ENCODE assay signal across 16 cellular contexts in genomic region chr3:63364495-63364894, GRCh38.
DNase-seq lines count a peak whose midpoint lies in the region; ATAC-seq and TF ChIP-seq lines count a peak whose summit lies in the region.
"Had no signal": no experiment of that assay in that cellular context is flagged by ENCODE, and none has a peak within 500 bp of the region (broad histone marks: within the 10 kb centered on the region; RNA-seq: fewer than 3 reads in every experiment).

No MANE protein-coding gene starts in this region.

- DNase-seq in HCEC 1CT, result peak; percentile 68
- peak; percentile 71 for DNase-seq in RPMI7951 (ENCODE audit: low read depth)
- DNase-seq in epithelial cell of proximal tubule (ENCODE audit: low read depth), result peak; percentile 18
- peak; percentile 42 for DNase-seq in neural progenitor cell (ENCODE audit: low spot score)
- DNase-seq in germinal center (ENCODE audit: low spot score), result no peak
- no peak for DNase-seq in NCI-H69 (lab: John Stamatoyannopoulos, UW)
- DNase-seq: NCI-H1105; NCI-H510A; posterior cingulate gyrus; stimulated activated CD4-positive, alpha-beta T cell treated with anti-CD3 and anti-CD28 coated beads, Interleukin-4, amount 100 ng/mL, for 4 hours; stomach had no signal

- no peak overlapping the region for H3K4me3 ChIP-seq in epithelial cell of proximal tubule (ENCODE audit: low read depth, low read length)
- H3K4me3 ChIP-seq in neural progenitor cell, result no peak overlapping the region
- H3K4me3 ChIP-seq: lung, stomach had no signal

- H3K27me3 Mint-ChIP-seq in neural progenitor cell (ENCODE audit: insufficient read depth, low read depth), result peaks cover 4% of the 10 kb centered on the region
- H3K27me3 Mint-ChIP-seq: central memory CD8-positive, alpha-beta T cell had no signal

- H3K9ac ChIP-seq in neural progenitor cell, result no peak overlapping the region

- ATAC-seq in GM18519 (IDR thresholded peaks at IDR 0.05; ENCODE audit: low FRiP score, unreplicated experiment), result no peak
- no peak for ATAC-seq in HG02588 (IDR thresholded peaks at IDR 0.05; ENCODE audit: unreplicated experiment)
- ATAC-seq: activated CD4-positive, CD25-positive, alpha-beta regulatory T cell treated with anti-CD3 and anti-CD28 coated beads, Interleukin-2, amount 50 U/mL, for 24 hours had no signal

- H3F3A ChIP-seq in neural progenitor cell (ENCODE audit: low read depth), result no peaks in the 10 kb centered on the region

- H3K4me3 Mint-ChIP-seq in neural progenitor cell, result no peak overlapping the region
- H3K4me3 Mint-ChIP-seq: central memory CD8-positive, alpha-beta T cell had no signal

- no peaks in the 10 kb centered on the region for H3K79me2 ChIP-seq in neural progenitor cell (ENCODE audit: low read depth)

- H3K4me1 Mint-ChIP-seq in neural progenitor cell, result peaks cover 10% of the 10 kb centered on the region
- H3K4me1 Mint-ChIP-seq: central memory CD8-positive, alpha-beta T cell had no signal

- no peak overlapping the region for H3K27ac Mint-ChIP-seq in neural progenitor cell

- H3K36me3 Mint-ChIP-seq in neural progenitor cell, result no peaks in the 10 kb centered on the region

- peaks cover 6% of the 10 kb centered on the region for H3K4me1 ChIP-seq in neural progenitor cell
- H3K4me1 ChIP-seq: stomach had no signal

- no peaks in the 10 kb centered on the region for H3K27me3 ChIP-seq in neural progenitor cell
- H3K27me3 ChIP-seq: stomach had no signal

- H4K20me1 ChIP-seq in neural progenitor cell (ENCODE audit: low read depth), result no peaks in the 10 kb centered on the region

- no peak overlapping the region for H2AFZ ChIP-seq in neural progenitor cell (replicated peaks)

- TF ChIP-seq CTCF in epithelial cell of proximal tubule (conservative IDR thresholded peaks at IDR 0.05; ENCODE audit: low read depth, low read length), result no peak
- no peak for TF ChIP-seq CTCF in neural progenitor cell (IDR thresholded peaks at IDR 0.05)

- no peaks in the 10 kb centered on the region for H3K36me3 ChIP-seq in neural progenitor cell
- H3K36me3 ChIP-seq: stomach had no signal

- no peak overlapping the region for H3K4me2 ChIP-seq in neural progenitor cell

- no peak overlapping the region for H3K27ac ChIP-seq in neural progenitor cell
- H3K27ac ChIP-seq: stomach had no signal

- no peaks in the 10 kb centered on the region for H3K9me3 Mint-ChIP-seq in neural progenitor cell

- H3K9me3 ChIP-seq in neural progenitor cell (ENCODE audit: low read depth), result no peaks in the 10 kb centered on the region
- H3K9me3 ChIP-seq: stomach had no signal

Comparison
In these comparisons a context has a peak if more than half of its experiments do, and no peak if none do; other contexts are left out.
1. DNase-seq: peak in HCEC 1CT (single experiment), RPMI7951 (single experiment), epithelial cell of proximal tubule (single experiment) and neural progenitor cell (single experiment); none in germinal center (single experiment) and NCI-H69 (single experiment).